16 cellular contexts compared by ENCODE assay signal in genomic region chr2:445896-446295, GRCh38.
"Had no signal": no experiment of that assay in that cellular context is flagged by ENCODE, and none has a peak within 500 bp of the region (broad histone marks: within the 10 kb centered on the region; RNA-seq: fewer than 3 reads in every experiment).

No MANE protein-coding gene starts in this region.

- DNase-seq: activated CD4-positive, alpha-beta T cell treated with anti-CD3 and anti-CD28 coated beads for 1 hour; activated T-cell treated with anti-CD3 and anti-CD28 coated beads for 4 hours; adrenal gland; effector CD8-positive, alpha-beta T cell; gastrocnemius medialis; heart left ventricle; kidney glomerular epithelial cell; spleen; stimulated activated CD4-positive, alpha-beta T cell treated with anti-CD3 and anti-CD28 coated beads, Interleukin-4, amount 100 ng/mL, for 4 hours; stimulated activated naive B cell treated with anti-CD40 and anti-IgM and Interleukin-4, amounts not matched to agents 10 μg/mL and 1 μg/mL and 100 μg/mL, for 72 hours; upper lobe of left lung had no signal

- H3K27ac Mint-ChIP-seq: activated naive CD4-positive, alpha-beta T cell treated with anti-CD3 and anti-CD28 coated beads, Interleukin-2, amount 50 U/mL, for 72 hours; dendritic cell treated with granulocyte-macrophage colony-stimulating factor and Interleukin-4, amounts not matched to agents 40 ng/mL and 50 ng/mL, for 4 days; stimulated activated naive B cell treated with anti-CD40 and anti-IgM and Interleukin-4, amounts not matched to agents 10 μg/mL and 1 μg/mL and 100 μg/mL, for 72 hours had no signal

- ATAC-seq: esophagus mucosa, gastrocnemius medialis, heart left ventricle had no signal

- H3K27me3 Mint-ChIP-seq: dendritic cell treated with granulocyte-macrophage colony-stimulating factor and Interleukin-4, amounts not matched to agents 40 ng/mL and 50 ng/mL, for 4 days; naive thymus-derived CD8-positive, alpha-beta T cell; stimulated activated naive B cell treated with anti-CD40 and anti-IgM and Interleukin-4, amounts not matched to agents 10 μg/mL and 1 μg/mL and 100 μg/mL, for 72 hours had no signal

- H3K9me3 Mint-ChIP-seq: activated naive CD4-positive, alpha-beta T cell treated with anti-CD3 and anti-CD28 coated beads, Interleukin-2, amount 50 U/mL, for 72 hours; activated T-helper 1 cell treated with anti-CD3 and anti-CD28 coated beads, Interleukin-12 subunit alpha, Interleukin-12 subunit beta, Interleukin-2, Interleukin-4 antibody, amounts not matched to agents 30 ng/mL and 10 ng/mL and 1 ng/mL, durations not matched to agents 14 hours and 24 hours and 36 hours; dendritic cell treated with granulocyte-macrophage colony-stimulating factor and Interleukin-4, amounts not matched to agents 40 ng/mL and 50 ng/mL, for 4 days; naive thymus-derived CD8-positive, alpha-beta T cell; stimulated activated naive B cell treated with anti-CD40 and anti-IgM and Interleukin-4, amounts not matched to agents 10 μg/mL and 1 μg/mL and 100 μg/mL, for 72 hours had no signal

- H3K4me3 Mint-ChIP-seq: dendritic cell treated with granulocyte-macrophage colony-stimulating factor and Interleukin-4, amounts not matched to agents 40 ng/mL and 50 ng/mL, for 4 days had no signal

- H3K36me3 Mint-ChIP-seq: activated naive CD4-positive, alpha-beta T cell treated with anti-CD3 and anti-CD28 coated beads, Interleukin-2, amount 50 U/mL, for 72 hours; naive thymus-derived CD8-positive, alpha-beta T cell; stimulated activated naive B cell treated with anti-CD40 and anti-IgM and Interleukin-4, amounts not matched to agents 10 μg/mL and 1 μg/mL and 100 μg/mL, for 72 hours had no signal
